Comparison of ENCODE assay signal across 24 cellular contexts in the genomic region with DNA sequence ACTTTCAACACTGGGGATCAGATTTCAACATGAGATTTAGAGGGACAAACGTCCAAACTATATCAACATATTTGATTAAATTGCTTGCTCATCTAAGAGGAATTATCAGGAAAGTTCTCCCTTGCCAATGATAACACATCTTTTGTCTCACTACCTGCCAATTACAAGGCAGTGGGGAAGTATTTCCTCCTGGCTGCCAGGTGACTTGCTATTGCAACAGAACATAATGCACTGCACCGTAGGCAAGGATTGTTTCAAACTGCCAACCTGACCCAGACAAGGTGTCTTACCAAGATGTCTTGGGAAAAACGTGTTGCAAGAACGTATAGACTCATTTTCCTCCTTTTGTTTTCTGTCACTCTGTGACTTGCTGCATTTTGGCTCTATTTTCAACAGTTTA.
"Had no signal": no experiment of that assay in that cellular context is flagged by ENCODE, and none has a peak within 500 bp of the region (broad histone marks: within the 10 kb centered on the region; RNA-seq: fewer than 3 reads in every experiment).

No MANE protein-coding gene starts in this region.

- H3K27me3 ChIP-seq: body of pancreas, heart left ventricle, pancreas, upper lobe of left lung had no signal

- H3K4me3 ChIP-seq: body of pancreas, heart left ventricle, mucosa of descending colon, pancreas, psoas muscle, upper lobe of left lung had no signal

- H3K36me3 ChIP-seq: heart left ventricle, pancreas, upper lobe of left lung had no signal

- H3K27me3 Mint-ChIP-seq: activated CD4-positive, alpha-beta memory T cell treated with anti-CD3 and anti-CD28 coated beads, Interleukin-2, amount 10 ng/mL, durations not matched to agents 7 days and 5 days; activated CD4-positive, alpha-beta T cell treated with anti-CD3 and anti-CD28 coated beads, Interleukin-2, amount 10 ng/mL, durations not matched to agents 24 days and 14 days; activated naive CD8-positive, alpha-beta T cell treated with anti-CD3 and anti-CD28 coated beads, Interleukin-2, amount 10 ng/mL, durations not matched to agents 7 days and 5 days had no signal

- H3K27ac ChIP-seq: body of pancreas, heart left ventricle, pancreas, psoas muscle, upper lobe of left lung, VCaP had no signal

- H3K36me3 Mint-ChIP-seq: activated naive CD8-positive, alpha-beta T cell treated with anti-CD3 and anti-CD28 coated beads, Interleukin-2, amount 10 ng/mL, durations not matched to agents 7 days and 5 days had no signal

- H3K4me1 ChIP-seq: body of pancreas, heart left ventricle, pancreas, psoas muscle, upper lobe of left lung had no signal

- H3K9me3 Mint-ChIP-seq: activated CD4-positive, alpha-beta memory T cell treated with anti-CD3 and anti-CD28 coated beads, Interleukin-2, amount 10 ng/mL, durations not matched to agents 7 days and 5 days; nephron progenitor cell had no signal

- H3K4me1 Mint-ChIP-seq: activated CD4-positive, alpha-beta memory T cell treated with anti-CD3 and anti-CD28 coated beads, Interleukin-2, amount 10 ng/mL, durations not matched to agents 7 days and 5 days; activated CD4-positive, alpha-beta T cell treated with anti-CD3 and anti-CD28 coated beads, Interleukin-2, amount 10 ng/mL, durations not matched to agents 24 days and 14 days; activated naive CD8-positive, alpha-beta T cell treated with anti-CD3 and anti-CD28 coated beads, Interleukin-2, amount 10 ng/mL, durations not matched to agents 7 days and 5 days; nephron progenitor cell had no signal

- H3K9me3 ChIP-seq: body of pancreas, heart left ventricle, mucosa of descending colon, pancreas, psoas muscle, upper lobe of left lung had no signal

- H3K27ac Mint-ChIP-seq: activated CD4-positive, alpha-beta memory T cell treated with anti-CD3 and anti-CD28 coated beads, Interleukin-2, amount 10 ng/mL, durations not matched to agents 7 days and 5 days; activated CD4-positive, alpha-beta T cell treated with anti-CD3 and anti-CD28 coated beads, Interleukin-2, amount 10 ng/mL, durations not matched to agents 24 days and 14 days; activated naive CD4-positive, alpha-beta T cell treated with anti-CD3 and anti-CD28 coated beads for 36 hours; activated naive CD8-positive, alpha-beta T cell treated with anti-CD3 and anti-CD28 coated beads, Interleukin-2, amount 10 ng/mL, durations not matched to agents 7 days and 5 days; activated T-cell treated with anti-CD3 and anti-CD28 coated beads, Interleukin-2, amount 50 U/mL, for 72 hours; nephron progenitor cell; T-helper 2 cell treated with Interferon-gamma antibody and Interleukin-4, amounts not matched to agents 5 μg/mL and 100 μg/mL, for 36 hours had no signal

- DNase-seq: activated CD4-positive, alpha-beta memory T cell treated with anti-CD3 and anti-CD28 coated beads, Interleukin-2, amount 10 ng/mL, durations not matched to agents 7 days and 5 days; activated CD4-positive, alpha-beta T cell treated with anti-CD3 and anti-CD28 coated beads, Interleukin-2, amount 10 ng/mL, durations not matched to agents 24 days and 14 days; activated effector memory CD4-positive, alpha-beta T cell treated with Interleukin-2 at 50 U/mL for 16 hours; activated naive CD4-positive, alpha-beta T cell treated with anti-CD3 and anti-CD28 coated beads for 36 hours; activated naive CD8-positive, alpha-beta T cell treated with anti-CD3 and anti-CD28 coated beads, Interleukin-2, amount 10 ng/mL, durations not matched to agents 7 days and 5 days; activated T-cell treated with anti-CD3 and anti-CD28 coated beads, Interleukin-2, amount 50 U/mL, for 72 hours; amygdala; body of pancreas; caudate nucleus; effector memory CD4-positive, alpha-beta T cell; heart left ventricle; left colon; mesendoderm; mucosa of descending colon; nephron progenitor cell; pancreas; psoas muscle; right cardiac atrium; stimulated activated CD4-positive, alpha-beta T cell treated with anti-CD3 and anti-CD28 coated beads, Interleukin-12 subunit alpha, Interleukin-12 subunit beta, amount 100 ng/mL, for 4 hours; stimulated activated CD4-positive, alpha-beta T cell treated with anti-CD3 and anti-CD28 coated beads, Interleukin-4, amount 100 ng/mL, for 4 hours; stimulated activated naive CD8-positive, alpha-beta T cell treated with anti-CD3 and anti-CD28 coated beads, Interleukin-15, Interleukin-2, amounts not matched to agents 100 U/mL and 50 U/mL, for 24 hours; upper lobe of left lung had no signal

- H3K4me3 Mint-ChIP-seq: activated CD4-positive, alpha-beta memory T cell treated with anti-CD3 and anti-CD28 coated beads, Interleukin-2, amount 10 ng/mL, durations not matched to agents 7 days and 5 days; activated CD4-positive, alpha-beta T cell treated with anti-CD3 and anti-CD28 coated beads, Interleukin-2, amount 10 ng/mL, durations not matched to agents 24 days and 14 days; activated naive CD4-positive, alpha-beta T cell treated with anti-CD3 and anti-CD28 coated beads for 36 hours; activated naive CD8-positive, alpha-beta T cell treated with anti-CD3 and anti-CD28 coated beads, Interleukin-2, amount 10 ng/mL, durations not matched to agents 7 days and 5 days; activated T-cell treated with anti-CD3 and anti-CD28 coated beads, Interleukin-2, amount 50 U/mL, for 72 hours; nephron progenitor cell; T-helper 2 cell treated with Interferon-gamma antibody and Interleukin-4, amounts not matched to agents 5 μg/mL and 100 μg/mL, for 36 hours had no signal
